ENCODE assay signal across 28 cellular contexts in genomic region chr10:97537186-97537869, GRCh38. TPM values are rescaled to one million over a fixed set of nuclear protein-coding genes. Genes with fewer than 3 reads are reported as not detected.
"Had no signal": no experiment of that assay in that cellular context is flagged by ENCODE, and none has a peak within 500 bp of the region (broad histone marks: within the 10 kb centered on the region; RNA-seq: fewer than 3 reads in every experiment).

No MANE protein-coding gene starts in this region.

- DNase-seq: activated CD4-positive, alpha-beta T cell treated with anti-CD3 and anti-CD28 coated beads for 4 hours; activated CD8-positive, alpha-beta memory T cell treated with anti-CD3 and anti-CD28 coated beads, Interleukin-2, amount 50 U/mL, for 4 hours; activated CD8-positive, alpha-beta T cell treated with anti-CD3 and anti-CD28 coated beads for 36 hours; activated gamma-delta T cell treated with Interleukin-2 at 50 U/mL for 16 hours; activated naive CD4-positive, alpha-beta T cell treated with anti-CD3 and anti-CD28 coated beads, Interleukin-2, amount 10 ng/mL, durations not matched to agents 7 days and 5 days; activated naive CD8-positive, alpha-beta T cell treated with anti-CD3 and anti-CD28 coated beads, Interleukin-2, amount 10 ng/mL, durations not matched to agents 7 days and 5 days; activated T-cell treated with anti-CD3 and anti-CD28 coated beads, Interleukin-2, amount 50 U/mL, for 72 hours; cerebellar nuclear complex; Karpas-422; MM.1S; NCI-H1105; NCI-H1436; NCI-H1694 treated with DMSO at 0.1 percent for 48 hours; NCI-H2029 treated with DMSO at 0.1 percent for 48 hours; NCI-H345; NCI-H510A treated with DMSO at 0.1 percent for 48 hours; NCI-H69; NK-92 treated with Interleukin-12 subunit alpha and Interleukin-12 subunit beta, amount 100 ng/mL, for 24 hours; OCI-M1; SIG-M5; T-cell had no signal

- H3K4me1 Mint-ChIP-seq: activated naive CD4-positive, alpha-beta T cell treated with anti-CD3 and anti-CD28 coated beads, Interleukin-2, amount 10 ng/mL, durations not matched to agents 7 days and 5 days; activated naive CD8-positive, alpha-beta T cell treated with anti-CD3 and anti-CD28 coated beads, Interleukin-2, amount 10 ng/mL, durations not matched to agents 7 days and 5 days had no signal

- H3K27ac ChIP-seq: cardiac muscle cell, SK-N-MC, VCaP had no signal

- H3K36me3 Mint-ChIP-seq: activated naive CD4-positive, alpha-beta T cell treated with anti-CD3 and anti-CD28 coated beads, Interleukin-2, amount 10 ng/mL, durations not matched to agents 7 days and 5 days; activated naive CD8-positive, alpha-beta T cell treated with anti-CD3 and anti-CD28 coated beads, Interleukin-2, amount 10 ng/mL, durations not matched to agents 7 days and 5 days; brain; T-cell had no signal

- H3K4me3 ChIP-seq: cardiac muscle cell, K562, SK-N-MC had no signal

- H3K27me3 Mint-ChIP-seq: activated CD8-positive, alpha-beta T cell treated with anti-CD3 and anti-CD28 coated beads for 36 hours; activated naive CD4-positive, alpha-beta T cell treated with anti-CD3 and anti-CD28 coated beads, Interleukin-2, amount 10 ng/mL, durations not matched to agents 7 days and 5 days; brain; T-cell had no signal

- H3K9me3 Mint-ChIP-seq: activated CD8-positive, alpha-beta T cell treated with anti-CD3 and anti-CD28 coated beads for 36 hours; activated naive CD4-positive, alpha-beta T cell treated with anti-CD3 and anti-CD28 coated beads, Interleukin-2, amount 10 ng/mL, durations not matched to agents 7 days and 5 days; activated naive CD8-positive, alpha-beta T cell treated with anti-CD3 and anti-CD28 coated beads, Interleukin-2, amount 10 ng/mL, durations not matched to agents 7 days and 5 days; activated T-cell treated with anti-CD3 and anti-CD28 coated beads, Interleukin-2, amount 50 U/mL, for 72 hours; activated T-helper 2 cell treated with anti-CD3 and anti-CD28 coated beads, Interferon-gamma antibody, Interleukin-2, Interleukin-4, amounts not matched to agents 10 μg/mL and 5 μg/mL and 100 μg/mL, durations not matched to agents 14 hours and 24 hours and 36 hours; brain; T-cell had no signal

- H3K27ac Mint-ChIP-seq: activated CD8-positive, alpha-beta T cell treated with anti-CD3 and anti-CD28 coated beads for 36 hours; activated naive CD4-positive, alpha-beta T cell treated with anti-CD3 and anti-CD28 coated beads, Interleukin-2, amount 10 ng/mL, durations not matched to agents 7 days and 5 days; activated naive CD8-positive, alpha-beta T cell treated with anti-CD3 and anti-CD28 coated beads, Interleukin-2, amount 10 ng/mL, durations not matched to agents 7 days and 5 days; activated T-cell treated with anti-CD3 and anti-CD28 coated beads, Interleukin-2, amount 50 U/mL, for 72 hours; activated T-helper 2 cell treated with anti-CD3 and anti-CD28 coated beads, Interferon-gamma antibody, Interleukin-2, Interleukin-4, amounts not matched to agents 10 μg/mL and 5 μg/mL and 100 μg/mL, durations not matched to agents 14 hours and 24 hours and 36 hours; T-cell had no signal

- H3K27me3 ChIP-seq: cardiac muscle cell had no signal

- FAIRE-seq: K562 had no signal

- H3K36me3 ChIP-seq: cardiac muscle cell had no signal

- ATAC-seq: activated CD8-positive, alpha-beta T cell treated with anti-CD3 and anti-CD28 coated beads for 36 hours; activated T-cell treated with anti-CD3 and anti-CD28 coated beads, Interleukin-2, amount 50 U/mL, for 72 hours; K562; T-cell had no signal

- H3K4me3 Mint-ChIP-seq: activated CD8-positive, alpha-beta T cell treated with anti-CD3 and anti-CD28 coated beads for 36 hours; activated naive CD4-positive, alpha-beta T cell treated with anti-CD3 and anti-CD28 coated beads, Interleukin-2, amount 10 ng/mL, durations not matched to agents 7 days and 5 days; activated naive CD8-positive, alpha-beta T cell treated with anti-CD3 and anti-CD28 coated beads, Interleukin-2, amount 10 ng/mL, durations not matched to agents 7 days and 5 days; activated T-cell treated with anti-CD3 and anti-CD28 coated beads, Interleukin-2, amount 50 U/mL, for 72 hours; brain; T-cell had no signal

RNA-seq across cellular contexts. Expression of gene ANKRD2, which starts 35.3 kb away (rescaled TPM):
- total RNA-seq: activated CD8-positive, alpha-beta T cell treated with anti-CD3 and anti-CD28 coated beads for 36 hours; activated T-cell treated with anti-CD3 and anti-CD28 coated beads, Interleukin-2, amount 50 U/mL, for 72 hours; cardiac muscle cell; K562 had no signal
- polyA plus RNA-seq: cardiac muscle cell, K562 had no signal

RNA-seq across cellular contexts. Expression of gene HOGA1, which starts 46.9 kb away (rescaled TPM):
- total RNA-seq: activated CD8-positive, alpha-beta T cell treated with anti-CD3 and anti-CD28 coated beads for 36 hours; activated naive CD8-positive, alpha-beta T cell treated with anti-CD3 and anti-CD28 coated beads, Interleukin-2, amount 10 ng/mL, durations not matched to agents 7 days and 5 days; activated T-cell treated with anti-CD3 and anti-CD28 coated beads, Interleukin-2, amount 50 U/mL, for 72 hours; activated T-helper 2 cell treated with anti-CD3 and anti-CD28 coated beads, Interferon-gamma antibody, Interleukin-2, Interleukin-4, amounts not matched to agents 10 μg/mL and 5 μg/mL and 100 μg/mL, durations not matched to agents 14 hours and 24 hours and 36 hours; K562; T-helper 2 cell treated with Interferon-gamma antibody and Interleukin-4, amounts not matched to agents 100 ng/mL and 5 ng/mL, for 36 hours had no signal
- polyA plus RNA-seq: K562 had no signal

RNA-seq across cellular contexts. Expression of gene C10orf62, which starts 52.2 kb away (rescaled TPM):
- total RNA-seq: activated CD8-positive, alpha-beta T cell treated with anti-CD3 and anti-CD28 coated beads for 36 hours; activated naive CD8-positive, alpha-beta T cell treated with anti-CD3 and anti-CD28 coated beads, Interleukin-2, amount 10 ng/mL, durations not matched to agents 7 days and 5 days; activated T-cell treated with anti-CD3 and anti-CD28 coated beads, Interleukin-2, amount 50 U/mL, for 72 hours; activated T-helper 2 cell treated with anti-CD3 and anti-CD28 coated beads, Interferon-gamma antibody, Interleukin-2, Interleukin-4, amounts not matched to agents 10 μg/mL and 5 μg/mL and 100 μg/mL, durations not matched to agents 14 hours and 24 hours and 36 hours; K562; T-cell; T-helper 2 cell treated with Interferon-gamma antibody and Interleukin-4, amounts not matched to agents 100 ng/mL and 5 ng/mL, for 36 hours had no signal
- polyA plus RNA-seq: cardiac muscle cell, K562 had no signal
